In the genomic region with DNA sequence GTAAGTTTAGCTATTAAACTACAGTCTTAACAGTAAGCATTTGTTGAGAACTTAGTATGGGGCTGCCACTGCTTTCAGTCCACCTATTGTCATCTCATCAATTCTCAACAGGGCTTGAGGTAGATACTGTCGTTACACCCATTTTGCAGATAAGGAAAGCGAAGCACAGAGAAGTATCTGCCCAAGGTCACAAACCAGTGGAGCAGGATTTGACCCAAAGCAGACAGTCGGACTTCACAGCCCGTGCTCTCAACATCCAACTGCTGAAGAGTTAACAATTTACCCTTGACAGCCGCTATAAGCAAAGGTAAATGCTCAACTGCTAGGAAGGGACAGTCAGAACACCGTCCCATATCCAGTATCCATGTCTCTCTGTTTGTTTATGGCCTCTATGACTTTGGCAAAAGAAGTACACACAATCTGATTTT, we compare ENCODE assay signal across 8 cellular contexts. TPM values are rescaled to one million over a fixed set of nuclear protein-coding genes. Genes with fewer than 3 reads are reported as not detected.
DNase-seq lines count a peak whose midpoint lies in the region; ATAC-seq lines count a peak whose summit lies in the region.

No MANE protein-coding gene starts in this region.

- H3K9ac ChIP-seq in rectal smooth muscle tissue (ENCODE audit: low read length): peak overlapping the region; percentile 81

- no peaks in the 10 kb centered on the region for H3K36me3 ChIP-seq in CD4-positive, CD25-positive, alpha-beta regulatory T cell (ENCODE audit: control insufficient read depth, insufficient read depth, low read length)
- H3K36me3 ChIP-seq in rectal smooth muscle tissue (ENCODE audit: control insufficient read depth, insufficient read depth, low read length): no peaks in the 10 kb centered on the region

- H3K4me1 Mint-ChIP-seq in CD4-positive, CD25-positive, alpha-beta regulatory T cell: peaks cover 23 to 41% (median 32%) of the 10 kb centered on the region in 4 donors
- peaks cover 30% of the 10 kb centered on the region for H3K4me1 Mint-ChIP-seq in activated CD8-positive, alpha-beta T cell treated with anti-CD3 and anti-CD28 coated beads, Interleukin-2, amount 10 ng/mL, durations not matched to agents 7 days and 5 days (ENCODE audit: low read depth)

- H3K27ac Mint-ChIP-seq in CD4-positive, CD25-positive, alpha-beta regulatory T cell: peak overlapping the region; percentile 86 to 94 (median 86)
- peak overlapping the region; percentile 78 for H3K27ac Mint-ChIP-seq in activated CD8-positive, alpha-beta T cell treated with anti-CD3 and anti-CD28 coated beads, Interleukin-2, amount 10 ng/mL, durations not matched to agents 7 days and 5 days

- no peaks in the 10 kb centered on the region for H3K9me3 Mint-ChIP-seq in CD4-positive, CD25-positive, alpha-beta regulatory T cell
- no peaks in the 10 kb centered on the region for H3K9me3 Mint-ChIP-seq in activated CD8-positive, alpha-beta T cell treated with anti-CD3 and anti-CD28 coated beads, Interleukin-2, amount 10 ng/mL, durations not matched to agents 7 days and 5 days (ENCODE audit: insufficient read depth)

- no peaks in the 10 kb centered on the region for H3K27me3 ChIP-seq in CD4-positive, CD25-positive, alpha-beta regulatory T cell (ENCODE audit: control insufficient read depth, insufficient read depth, low read length)
- no peaks in the 10 kb centered on the region for H3K27me3 ChIP-seq in rectal smooth muscle tissue (ENCODE audit: control insufficient read depth, insufficient read depth, low read length)

- peak overlapping the region; percentile 85 to 97 (median 92) for H3K4me3 Mint-ChIP-seq in CD4-positive, CD25-positive, alpha-beta regulatory T cell
- H3K4me3 Mint-ChIP-seq in activated CD8-positive, alpha-beta T cell treated with anti-CD3 and anti-CD28 coated beads, Interleukin-2, amount 10 ng/mL, durations not matched to agents 7 days and 5 days: peak overlapping the region; percentile 88

- peaks cover 17% of the 10 kb centered on the region for H3K4me1 ChIP-seq in CD4-positive, CD25-positive, alpha-beta regulatory T cell (ENCODE audit: control insufficient read depth, insufficient read depth, low read length, poor library complexity, severe bottlenecking)
- peaks cover 13% of the 10 kb centered on the region for H3K4me1 ChIP-seq in rectal smooth muscle tissue (ENCODE audit: control insufficient read depth, insufficient read depth, low read length)

- no peaks in the 10 kb centered on the region for H3K36me3 Mint-ChIP-seq in CD4-positive, CD25-positive, alpha-beta regulatory T cell
- no peaks in the 10 kb centered on the region for H3K36me3 Mint-ChIP-seq in activated CD8-positive, alpha-beta T cell treated with anti-CD3 and anti-CD28 coated beads, Interleukin-2, amount 10 ng/mL, durations not matched to agents 7 days and 5 days (ENCODE audit: low read depth)

- no peak for ATAC-seq in CD4-positive, CD25-positive, alpha-beta regulatory T cell (ENCODE audit: low read depth in 2 of 2)
- peak; percentile 4 for ATAC-seq in activated CD8-positive, alpha-beta T cell treated with anti-CD3 and anti-CD28 coated beads, Interleukin-2, amount 10 ng/mL, durations not matched to agents 7 days and 5 days
- no peak for ATAC-seq in GM18868 (IDR thresholded peaks at IDR 0.05; ENCODE audit: unreplicated experiment)
- ATAC-seq in GM19463 (IDR thresholded peaks at IDR 0.05; ENCODE audit: unreplicated experiment): no peak

- no peaks in the 10 kb centered on the region for H3K9me3 ChIP-seq in CD4-positive, CD25-positive, alpha-beta regulatory T cell (ENCODE audit: control insufficient read depth in 2 of 2, low read length in 2 of 2)

- H3K27ac ChIP-seq in CD4-positive, CD25-positive, alpha-beta regulatory T cell (ENCODE audit: insufficient read depth, low read length, poor library complexity, severe bottlenecking): no peak overlapping the region
- H3K27ac ChIP-seq in rectal smooth muscle tissue (ENCODE audit: low read depth, low read length): peak overlapping the region; percentile 90

- H3K4me3 ChIP-seq in CD4-positive, CD25-positive, alpha-beta regulatory T cell (ENCODE audit: low read depth, low read length): peak overlapping the region; percentile 90
- peak overlapping the region; percentile 87 for H3K4me3 ChIP-seq in rectal smooth muscle tissue (ENCODE audit: low read length)

- H3K27me3 Mint-ChIP-seq in CD4-positive, CD25-positive, alpha-beta regulatory T cell: peaks cover 12% of the 10 kb centered on the region
- no peaks in the 10 kb centered on the region for H3K27me3 Mint-ChIP-seq in activated CD8-positive, alpha-beta T cell treated with anti-CD3 and anti-CD28 coated beads, Interleukin-2, amount 10 ng/mL, durations not matched to agents 7 days and 5 days (ENCODE audit: low read depth)

- DNase-seq in CD4-positive, CD25-positive, alpha-beta regulatory T cell: peak in 2 of 3 donors; percentile 14 to 43
- DNase-seq in HT1080 (ENCODE audit: low read depth) (peak; percentile 10), glomerular visceral epithelial cell (ENCODE audit: extremely low spot score) (peak; percentile 16)
- DNase-seq in activated CD8-positive, alpha-beta T cell treated with anti-CD3 and anti-CD28 coated beads, Interleukin-2, amount 10 ng/mL, durations not matched to agents 7 days and 5 days: peak; percentile 26
- no peak for DNase-seq in stimulated activated CD4-positive, alpha-beta T cell treated with anti-CD3 and anti-CD28 coated beads, Interleukin-15, amount 100 ng/mL, for 24 hours

- POLR2A ChIA-PET in activated CD8-positive, alpha-beta T cell treated with anti-CD3 and anti-CD28 coated beads, Interleukin-2, amount 10 ng/mL, durations not matched to agents 7 days and 5 days (lab: Charles Lee): interaction anchor here (0.6 to 1.9 kb wide), 2 partner anchors 18 to 48 kb away, joined by 3 to 14 read pairs; no protein-coding TSS in a partner anchor

- CTCF ChIA-PET in activated CD8-positive, alpha-beta T cell treated with anti-CD3 and anti-CD28 coated beads, Interleukin-2, amount 10 ng/mL, durations not matched to agents 7 days and 5 days (lab: Charles Lee): interaction anchor here (1.0 to 2.6 kb wide), 6 partner anchors 18 to 247 kb away, joined by 3 to 17 read pairs (median 5); no protein-coding TSS in a partner anchor

RNA-seq across cellular contexts. Expression of a gene that starts 1.3 kb away (rescaled TPM):
- 34.0 TPM for total RNA-seq in CD4-positive, CD25-positive, alpha-beta regulatory T cell
- 10 to 100 TPM in 2 of 4 donors, 1 to 10 TPM in 2; 6.6 to 15.6 (median 10.6) TPM for polyA plus RNA-seq in CD4-positive, CD25-positive, alpha-beta regulatory T cell
- total RNA-seq in HT1080 (2014; rRNA removed; shearing (Covaris generic)): 15.5 and 16.3 TPM in 2 replicates
- polyA plus RNA-seq in HT1080 (2015; cell fraction: cytosol; rRNA removed): 19.1 and 19.6 TPM in 2 replicates
- 12.1 and 13.2 TPM in 2 replicates for polyA plus RNA-seq in HT1080 (2015; cell fraction: nucleus; rRNA removed)
- 10 to 100 TPM; 14.9 to 15.6 TPM for total RNA-seq in activated CD8-positive, alpha-beta T cell treated with anti-CD3 and anti-CD28 coated beads, Interleukin-2, amount 10 ng/mL, durations not matched to agents 7 days and 5 days
